ENCODE assay signal across 11 cellular contexts in the genomic region with DNA sequence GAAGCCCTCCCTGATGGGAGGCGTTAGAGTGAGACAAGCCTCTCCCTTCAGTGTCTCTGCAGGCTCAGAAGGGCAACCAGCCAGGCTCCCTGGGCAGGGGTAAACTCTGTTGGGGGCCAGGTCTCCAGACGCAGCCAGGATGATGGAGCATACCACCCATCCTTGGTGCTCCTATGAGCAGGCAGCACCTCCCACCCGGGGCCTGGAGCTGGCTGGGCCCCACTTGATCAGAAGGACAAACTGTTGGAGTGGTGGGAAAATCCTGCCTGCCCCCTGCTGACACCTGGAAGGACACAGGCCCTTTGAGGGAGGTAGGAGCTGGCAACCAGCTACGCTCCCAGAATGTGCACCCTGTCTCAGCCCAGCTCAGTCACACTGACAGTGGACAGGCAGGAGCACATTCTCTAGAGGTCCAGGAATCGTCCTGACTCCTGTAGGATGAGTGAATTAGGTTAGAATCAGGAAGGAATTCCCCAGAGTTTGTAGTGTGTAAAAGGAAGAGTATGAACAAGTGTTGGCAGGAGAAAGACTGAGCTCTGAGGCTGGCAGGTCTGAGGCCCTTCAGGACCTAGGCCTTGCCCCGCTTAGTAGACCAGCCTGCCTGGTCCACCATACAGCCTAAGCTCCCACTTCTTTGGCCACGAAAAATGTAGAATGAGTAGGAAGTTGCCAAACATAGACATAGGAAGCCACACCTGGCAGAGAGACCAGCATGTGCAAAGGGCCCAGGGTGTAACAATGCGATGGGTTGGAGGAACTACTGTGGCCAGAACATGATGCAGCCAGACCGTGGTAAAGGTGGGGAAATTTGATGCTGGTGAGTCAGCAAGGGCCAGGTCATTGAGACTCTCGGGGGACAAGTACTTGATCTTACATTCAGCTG. TPM values are rescaled to one million over a fixed set of nuclear protein-coding genes. Genes with fewer than 3 reads are reported as not detected.
A peak's percentile ranks its signal among the peaks of the same experiment; 100 is the strongest.
DNase-seq lines count a peak whose midpoint lies in the region; ATAC-seq, FAIRE-seq and TF ChIP-seq lines count a peak whose summit lies in the region.
"Had no signal": no experiment of that assay in that cellular context is flagged by ENCODE, and none has a peak within 500 bp of the region (broad histone marks: within the 10 kb centered on the region; RNA-seq: fewer than 3 reads in every experiment).

No MANE protein-coding gene starts in this region.

- H3K4me2 ChIP-seq in fibroblast of lung (ENCODE audit: extremely low read depth, insufficient read depth, low read length) = no peak overlapping the region

- H3K27ac Mint-ChIP-seq in activated CD4-positive, alpha-beta T cell treated with anti-CD3 and anti-CD28 coated beads, Interleukin-2, amount 10 ng/mL, durations not matched to agents 24 days and 14 days = no peak overlapping the region
- H3K27ac Mint-ChIP-seq: activated naive CD4-positive, alpha-beta T cell treated with anti-CD3 and anti-CD28 coated beads for 36 hours had no signal

- DNase-seq in GM12891 (ENCODE audit: insufficient read length, low spot score) (no peak), LHCN-M2 (ENCODE audit: low read depth) (peak; percentile 65), fibroblast of lung (ENCODE audit: low read depth in 2 of 2) (peak; percentile 58 to 81), renal cortical epithelial cell (ENCODE audit: low read depth) (peak; percentile 74), lower leg skin (ENCODE audit: low spot score in 2 of 2) (no peak), NCI-H1436 treated with DMSO at 0.1 percent for 48 hours (lab: John Stamatoyannopoulos, UW) (no peak)
- DNase-seq in activated CD4-positive, alpha-beta T cell treated with anti-CD3 and anti-CD28 coated beads, Interleukin-2, amount 10 ng/mL, durations not matched to agents 24 days and 14 days = no peak
- DNase-seq: activated naive CD4-positive, alpha-beta T cell treated with anti-CD3 and anti-CD28 coated beads for 36 hours; MG63 had no signal

- peaks cover 87% of the 10 kb centered on the region for H3K79me2 ChIP-seq in fibroblast of lung (ENCODE audit: control insufficient read depth, insufficient read depth, low read length)

- H3K27ac ChIP-seq in fibroblast of lung (ENCODE audit: insufficient read depth, low read length) = peak overlapping the region; percentile 30
- H3K27ac ChIP-seq: SK-N-MC had no signal

- no peaks in the 10 kb centered on the region for H4K20me1 ChIP-seq in fibroblast of lung (ENCODE audit: control insufficient read depth, extremely low read depth, insufficient read depth, low read length)

- ATAC-seq in HG03175 (IDR thresholded peaks at IDR 0.05; ENCODE audit: unreplicated experiment) = no peak

- H3K36me3 ChIP-seq in fibroblast of lung (ENCODE audit: control insufficient read depth, insufficient read depth, low read length) = no peaks in the 10 kb centered on the region

- H3K36me3 Mint-ChIP-seq in activated CD4-positive, alpha-beta T cell treated with anti-CD3 and anti-CD28 coated beads, Interleukin-2, amount 10 ng/mL, durations not matched to agents 24 days and 14 days (ENCODE audit: low read depth) = no peaks in the 10 kb centered on the region

- H3K9me3 Mint-ChIP-seq in activated CD4-positive, alpha-beta T cell treated with anti-CD3 and anti-CD28 coated beads, Interleukin-2, amount 10 ng/mL, durations not matched to agents 24 days and 14 days = no peaks in the 10 kb centered on the region
- H3K9me3 Mint-ChIP-seq: activated naive CD4-positive, alpha-beta T cell treated with anti-CD3 and anti-CD28 coated beads for 36 hours had no signal

- peak; percentile 82 for FAIRE-seq in GM12891 (lab: Jason Lieb, UNC)

- 69 to 71% methylated on average over 9 to 10 of the region's 10 CpGs for WGBS in lower leg skin, 2 donors

- no peak overlapping the region for H3K9ac ChIP-seq in fibroblast of lung (ENCODE audit: insufficient read depth, low read length)

- no peaks in the 10 kb centered on the region for H3K4me1 Mint-ChIP-seq in activated CD4-positive, alpha-beta T cell treated with anti-CD3 and anti-CD28 coated beads, Interleukin-2, amount 10 ng/mL, durations not matched to agents 24 days and 14 days

- H3K27me3 Mint-ChIP-seq in activated CD4-positive, alpha-beta T cell treated with anti-CD3 and anti-CD28 coated beads, Interleukin-2, amount 10 ng/mL, durations not matched to agents 24 days and 14 days = peaks cover 4% of the 10 kb centered on the region

- intact Hi-C loops in lower leg skin (cut with DNase I; ENCODE audit: low total_unique reads) = no loop called here
- intact Hi-C loops in activated CD4-positive, alpha-beta T cell treated with anti-CD3 and anti-CD28 coated beads, Interleukin-2, amount 10 ng/mL, durations not matched to agents 24 days and 14 days (cut with micrococcal nuclease) = no loop called here

- no peak overlapping the region for H3K4me3 Mint-ChIP-seq in activated CD4-positive, alpha-beta T cell treated with anti-CD3 and anti-CD28 coated beads, Interleukin-2, amount 10 ng/mL, durations not matched to agents 24 days and 14 days
- H3K4me3 Mint-ChIP-seq: activated naive CD4-positive, alpha-beta T cell treated with anti-CD3 and anti-CD28 coated beads for 36 hours had no signal

- H2AFZ ChIP-seq in fibroblast of lung (ENCODE audit: low read length) = no peak overlapping the region

- peaks cover 83% of the 10 kb centered on the region for H3K4me1 ChIP-seq in fibroblast of lung (ENCODE audit: control insufficient read depth, extremely low read depth, insufficient read depth, low read length)

- TF ChIP-seq CTCF in fibroblast of lung (conservative IDR thresholded peaks at IDR 0.05 in 1 of 2, IDR thresholded peaks at IDR 0.05 in 1 of 2; ENCODE audit: low read depth in 1 of 2, low read length in 2 of 2) = no peak
- no peak for TF ChIP-seq CTCF in lower leg skin (IDR thresholded peaks at IDR 0.05)

- no peaks in the 10 kb centered on the region for H3K9me3 ChIP-seq in fibroblast of lung (ENCODE audit: control insufficient read depth, insufficient read depth, low read depth, low read length)
- H3K9me3 ChIP-seq: MG63 had no signal

- no peaks in the 10 kb centered on the region for H3K27me3 ChIP-seq in fibroblast of lung (ENCODE audit: control insufficient read depth, insufficient read depth, low read length)
- H3K27me3 ChIP-seq: MG63 had no signal

- no peak for TF ChIP-seq POLR2A in GM12891 (IDR thresholded peaks at IDR 0.05; ENCODE audit: low read depth, low read length)
- no peak for TF ChIP-seq POLR2A in lower leg skin (IDR thresholded peaks at IDR 0.05)

- H3K4me3 ChIP-seq in fibroblast of lung (replicated peaks in 1 of 4; ENCODE audit: control extremely low read depth in 1 of 4, insufficient read depth in 1 of 4, low read depth in 3 of 4, low read length in 4 of 4) (no peak overlapping the region), lower leg skin (ENCODE audit: low read depth, poor library complexity, severe bottlenecking) (no peak overlapping the region)
- H3K4me3 ChIP-seq: MG63, SK-N-MC had no signal

TF ChIP-seq in GM12891, 5 proteins besides CTCF, POLR2A, EP300 and RAD21:
- no peak for TF ChIP-seq SPI1 (IDR thresholded peaks at IDR 0.05; ENCODE audit: low read depth, low read length)
- TF ChIP-seq TAF1 (IDR thresholded peaks at IDR 0.05; ENCODE audit: low read depth, low read length) = no peak
- TF ChIP-seq POLR2AphosphoS5 (IDR thresholded peaks at IDR 0.05; ENCODE audit: low read depth, low read length) = no peak
- no peak for TF ChIP-seq PAX5 (IDR thresholded peaks at IDR 0.05; ENCODE audit: insufficient read depth, low read length, severe bottlenecking)
- TF ChIP-seq POU2F2 (IDR thresholded peaks at IDR 0.05; ENCODE audit: low read depth, low read length) = no peak
TF ChIP-seq in GM12891: peak in this region for 0.

RNA-seq across cellular contexts. Expression of a gene that starts 19.1 kb away (rescaled TPM):
- polyA plus RNA-seq in GM12891 (2012; ENCODE audit: low read depth, missing spikeins) = 2.6 TPM
- total RNA-seq in LHCN-M2 (2014; rRNA removed) (13.8 and 15.7 TPM in 2 replicates), fibroblast of lung (28.2 and 42.8 TPM in 2 replicates), renal cortical epithelial cell (13.7 and 67.5 TPM in 2 replicates), lower leg skin (10 to 100 TPM; 10.2 to 18.8 (median 14.7) TPM)
- 33.9 TPM for polyA plus RNA-seq in LHCN-M2 (2012)
- polyA plus RNA-seq in fibroblast of lung = 26.5 and 43.1 TPM in 2 replicates
- polyA plus RNA-seq in fibroblast of lung (2012) = 41.8 and 65.2 TPM in 2 replicates
- polyA minus RNA-seq in fibroblast of lung (ENCODE audit: low replicate concordance) = 98.5 and 157 TPM in 2 replicates
- total RNA-seq in activated CD4-positive, alpha-beta T cell treated with anti-CD3 and anti-CD28 coated beads, Interleukin-2, amount 10 ng/mL, durations not matched to agents 24 days and 14 days = 0.05 TPM in 1 of 2 replicates, not detected in the other

RNA-seq across cellular contexts. Expression of a gene that starts 49.0 kb away (rescaled TPM):
- 12.5 TPM for polyA plus RNA-seq in GM12891 (2012; ENCODE audit: low read depth, missing spikeins)
- 12.9 and 13.0 TPM in 2 replicates for total RNA-seq in LHCN-M2 (2014; rRNA removed)
- 4.5 TPM for polyA plus RNA-seq in LHCN-M2 (2012)
- total RNA-seq in fibroblast of lung = 0.33 and 0.77 TPM in 2 replicates
- polyA plus RNA-seq in fibroblast of lung = 0.70 and 1.0 TPM in 2 replicates
- 0.96 and 1.8 TPM in 2 replicates for polyA plus RNA-seq in fibroblast of lung (2012)
- polyA minus RNA-seq in fibroblast of lung (ENCODE audit: low replicate concordance) = 0.85 and 0.90 TPM in 2 replicates
- 4.4 and 6.3 TPM in 2 replicates for total RNA-seq in renal cortical epithelial cell
- 1 to 10 TPM; 2.1 to 4.8 (median 4.4) TPM for total RNA-seq in lower leg skin
- 35.0 and 38.5 TPM in 2 replicates for total RNA-seq in activated CD4-positive, alpha-beta T cell treated with anti-CD3 and anti-CD28 coated beads, Interleukin-2, amount 10 ng/mL, durations not matched to agents 24 days and 14 days

RNA-seq across cellular contexts. Expression of a gene that starts 55.0 kb away (rescaled TPM):
- polyA plus RNA-seq in GM12891 (2012; ENCODE audit: low read depth, missing spikeins) = 0.23 TPM
- total RNA-seq in LHCN-M2 (2014; rRNA removed) (0.17 TPM in 1 of 2 replicates, not detected in the other), fibroblast of lung (0.26 and 0.33 TPM in 2 replicates), renal cortical epithelial cell (3.6 and 10.9 TPM in 2 replicates), lower leg skin (under 1 TPM in 2 of 4 donors, not detected in 2; 0.46 to 0.81 TPM)
- 0.60 TPM for polyA plus RNA-seq in LHCN-M2 (2012)
- polyA plus RNA-seq in fibroblast of lung = 0.12 and 0.24 TPM in 2 replicates
- polyA plus RNA-seq in fibroblast of lung (2012) = 0.10 and 0.22 TPM in 2 replicates
- 0.27 TPM in 1 of 2 replicates, not detected in the other for polyA minus RNA-seq in fibroblast of lung (ENCODE audit: low replicate concordance)
- total RNA-seq in activated CD4-positive, alpha-beta T cell treated with anti-CD3 and anti-CD28 coated beads, Interleukin-2, amount 10 ng/mL, durations not matched to agents 24 days and 14 days = not detected in 2 replicates
- total RNA-seq: activated naive CD4-positive, alpha-beta T cell treated with anti-CD3 and anti-CD28 coated beads for 36 hours had no signal

Comparison
In these comparisons a context has a peak if more than half of its experiments do, and no peak if none do; other contexts are left out.
1. DNase-seq: peak in LHCN-M2 (single experiment), fibroblast of lung (2 of 2) and renal cortical epithelial cell (single experiment); none in GM12891 (single experiment), lower leg skin (0 of 2), activated CD4-positive, alpha-beta T cell treated with anti-CD3 and anti-CD28 coated beads, Interleukin-2, amount 10 ng/mL, durations not matched to agents 24 days and 14 days (single experiment) and NCI-H1436 treated with DMSO at 0.1 percent for 48 hours (single experiment).
2. RNA of a gene that starts 19.1 kb away (total RNA-seq): 13.7 to 67.5 TPM in renal cortical epithelial cell, 28.2 to 42.8 TPM in fibroblast of lung, 10.2 to 18.8 TPM in lower leg skin and 13.8 to 15.7 TPM in LHCN-M2; 0.05 TPM in activated CD4-positive, alpha-beta T cell treated with anti-CD3 and anti-CD28 coated beads, Interleukin-2, amount 10 ng/mL, durations not matched to agents 24 days and 14 days; every median in the first group is over 10 times any median in the second.